8 cellular contexts compared by ENCODE assay signal in genomic region chr14:105203057-105203494, GRCh38. TPM values are rescaled to one million over a fixed set of nuclear protein-coding genes. Genes with fewer than 3 reads are reported as not detected.
DNase-seq lines count a peak whose midpoint lies in the region; ATAC-seq, FAIRE-seq and TF ChIP-seq lines count a peak whose summit lies in the region.

No MANE protein-coding gene starts in this region.

- H3K4me3 ChIP-seq in thoracic aorta = no peak overlapping the region

- no peaks in the 10 kb centered on the region for H3K36me3 ChIP-seq in thoracic aorta

- ATAC-seq in esophagus mucosa (peak; percentile 68), natural killer cell (peak; percentile 54 to 69 (median 62)), thoracic aorta (ENCODE audit: insufficient number of reproducible peaks, low FRiP score, low read depth) (no peak), HG02938 (IDR thresholded peaks at IDR 0.05; ENCODE audit: unreplicated experiment) (no peak)

- no peak overlapping the region for H3K27ac ChIP-seq in thoracic aorta

- H3K27ac Mint-ChIP-seq in natural killer cell = no peak overlapping the region

- intact Hi-C loops in natural killer cell (cut with micrococcal nuclease) = loop anchor here (1.0 to 10.0 kb wide), 2 partner anchors 92 to 149 kb away; no protein-coding TSS in a partner anchor

- no peak overlapping the region for H3K4me3 Mint-ChIP-seq in natural killer cell

- peaks cover 0 to 27% of the 10 kb centered on the region in 2 donors for H3K4me1 Mint-ChIP-seq in natural killer cell

- no peaks in the 10 kb centered on the region for H3K27me3 ChIP-seq in thoracic aorta (replicated peaks; ENCODE audit: insufficient read depth)

- FAIRE-seq in GM12892 (lab: Jason Lieb, UNC) = peak; percentile 56

- TF ChIP-seq CTCF in natural killer cell (IDR thresholded peaks at IDR 0.05) = peak; percentile 96
- TF ChIP-seq CTCF in thoracic aorta (IDR thresholded peaks at IDR 0.05) = peak; percentile 95

- no peak for TF ChIP-seq POLR2A in GM12892 (IDR thresholded peaks at IDR 0.05; ENCODE audit: low read depth, low read length)

- no peaks in the 10 kb centered on the region for H3K9me3 Mint-ChIP-seq in natural killer cell

- peaks cover 0 to 30% of the 10 kb centered on the region in 2 donors for H3K27me3 Mint-ChIP-seq in natural killer cell (ENCODE audit: low read depth in 2 of 2)

- peaks cover 13 to 32% of the 10 kb centered on the region in 2 donors for H3K4me1 ChIP-seq in thoracic aorta (ENCODE audit: control insufficient read depth in 1 of 2, low read depth in 2 of 2)

- no peaks in the 10 kb centered on the region for H3K9me3 ChIP-seq in thoracic aorta

- H3K36me3 Mint-ChIP-seq in natural killer cell = no peaks in the 10 kb centered on the region

- peak; percentile 95 for DNase-seq in 8988T
- DNase-seq in GM12892 (ENCODE audit: insufficient read length) = peak; percentile 85
- peak; percentile 35 for DNase-seq in NCI-H774 (lab: John Stamatoyannopoulos, UW)
- DNase-seq in activated T-cell treated with anti-CD3 and anti-CD28 coated beads for 48 hours (ENCODE audit: low read depth) = peak; percentile 57
- peak; percentile 70 for DNase-seq in natural killer cell
- peak; percentile 38 for DNase-seq in thoracic aorta (ENCODE audit: low spot score)

RNA-seq across cellular contexts. Expression of gene NUDT14, which starts 22.0 kb away (rescaled TPM):
- polyA plus RNA-seq in GM12892 (2012; ENCODE audit: missing spikeins) = 2.9 TPM
- 14.7 TPM for total RNA-seq in esophagus mucosa
- 10 to 100 TPM; 16.0 to 32.9 (median 22.8) TPM for total RNA-seq in natural killer cell
- total RNA-seq in thoracic aorta = 10 to 100 TPM in 1 of 2 donors, 1 to 10 TPM in 1; 4.1 to 23.6 TPM

RNA-seq across cellular contexts. Expression of gene JAG2, which starts 34.5 kb away (rescaled TPM):
- polyA plus RNA-seq in GM12892 (2012; ENCODE audit: missing spikeins) = not detected
- 18.9 TPM for total RNA-seq in esophagus mucosa
- 1 to 10 TPM; 3.5 to 6.6 (median 6.1) TPM for total RNA-seq in natural killer cell
- 10 to 100 TPM in 1 of 2 donors, 1 to 10 TPM in 1; 8.8 to 12.0 TPM for total RNA-seq in thoracic aorta

RNA-seq across cellular contexts. Expression of gene BTBD6, which starts 45.3 kb away (rescaled TPM):
- 25.8 TPM for polyA plus RNA-seq in GM12892 (2012; ENCODE audit: missing spikeins)
- total RNA-seq in esophagus mucosa (34.4 TPM), natural killer cell (10 to 100 TPM; 30.9 to 48.7 (median 44.2) TPM), thoracic aorta (10 to 100 TPM; 45.9 to 73.5 TPM)

Comparison
In these comparisons a context has a peak if more than half of its experiments do, and no peak if none do; other contexts are left out.
1. DNase-seq: peak in every context shown above with its lines; median percentile 95 in 8988T; 85 in GM12892; 70 in natural killer cell; 57 in activated T-cell treated with anti-CD3 and anti-CD28 coated beads for 48 hours; 38 in thoracic aorta; 35 in NCI-H774.
2. ATAC-seq: peak in esophagus mucosa (single experiment) and natural killer cell (3 of 3); none in thoracic aorta (single experiment) and HG02938 (single experiment).